ENCODE assay signal across 11 cellular contexts in genomic region chr2:105747254-105747909, GRCh38. TPM values are rescaled to one million over a fixed set of nuclear protein-coding genes. Genes with fewer than 3 reads are reported as not detected.
A peak's percentile ranks its signal among the peaks of the same experiment; 100 is the strongest.
DNase-seq lines count a peak whose midpoint lies in the region; ATAC-seq and TF ChIP-seq lines count a peak whose summit lies in the region.
"Had no signal": no experiment of that assay in that cellular context is flagged by ENCODE, and none has a peak within 500 bp of the region (broad histone marks: within the 10 kb centered on the region; RNA-seq: fewer than 3 reads in every experiment).

No MANE protein-coding gene starts in this region.

- H3K27me3 Mint-ChIP-seq in activated naive CD4-positive, alpha-beta T cell treated with anti-CD3 and anti-CD28 coated beads, Interleukin-2, amount 50 U/mL, for 24 hours = no peaks in the 10 kb centered on the region
- H3K27me3 Mint-ChIP-seq in mesothelial cell of epicardium (ENCODE audit: low read depth) = no peaks in the 10 kb centered on the region

- H3K27me3 ChIP-seq in body of pancreas (no peaks in the 10 kb centered on the region), thoracic aorta (replicated peaks; ENCODE audit: insufficient read depth) (no peaks in the 10 kb centered on the region), tibial nerve (no peaks in the 10 kb centered on the region)

- peak overlapping the region; percentile 100 for H3K27ac Mint-ChIP-seq in activated naive CD4-positive, alpha-beta T cell treated with anti-CD3 and anti-CD28 coated beads, Interleukin-2, amount 50 U/mL, for 24 hours
- H3K27ac Mint-ChIP-seq in mesothelial cell of epicardium = peak overlapping the region; percentile 78

- H3K9me3 Mint-ChIP-seq in activated naive CD4-positive, alpha-beta T cell treated with anti-CD3 and anti-CD28 coated beads, Interleukin-2, amount 50 U/mL, for 24 hours = no peaks in the 10 kb centered on the region
- H3K9me3 Mint-ChIP-seq in mesothelial cell of epicardium = no peaks in the 10 kb centered on the region

- H3K36me3 Mint-ChIP-seq in activated naive CD4-positive, alpha-beta T cell treated with anti-CD3 and anti-CD28 coated beads, Interleukin-2, amount 50 U/mL, for 24 hours = peaks cover 23% of the 10 kb centered on the region
- H3K36me3 Mint-ChIP-seq in mesothelial cell of epicardium = peaks cover 8% of the 10 kb centered on the region

- no peak overlapping the region for H3K4me3 ChIP-seq in body of pancreas
- peak overlapping the region; percentile 15 for H3K4me3 ChIP-seq in thoracic aorta
- peak overlapping the region in 1 of 4 donors; percentile 83 for H3K4me3 ChIP-seq in tibial nerve
- H3K4me3 ChIP-seq: HAP-1 had no signal

- peak overlapping the region; percentile 94 for H3K4me3 Mint-ChIP-seq in activated naive CD4-positive, alpha-beta T cell treated with anti-CD3 and anti-CD28 coated beads, Interleukin-2, amount 50 U/mL, for 24 hours
- H3K4me3 Mint-ChIP-seq in mesothelial cell of epicardium = peak overlapping the region; percentile 79

- intact Hi-C loops in body of pancreas (cut with DNase I) = no loop called here

- no peak for ATAC-seq in body of pancreas
- no peak for ATAC-seq in thoracic aorta (ENCODE audit: insufficient number of reproducible peaks, low FRiP score, low read depth)
- ATAC-seq in GM21526 (IDR thresholded peaks at IDR 0.05; ENCODE audit: low FRiP score, unreplicated experiment) = no peak

- H3K4me1 ChIP-seq in body of pancreas (peaks cover 53% of the 10 kb centered on the region), thoracic aorta (ENCODE audit: control insufficient read depth in 1 of 2, low read depth in 2 of 2) (peaks cover 16 to 38% of the 10 kb centered on the region in 2 donors), tibial nerve (peaks cover 0 to 43% (median 22%) of the 10 kb centered on the region in 4 donors)

- 71 to 73% methylated on average over 13 of the region's 13 CpGs for WGBS in body of pancreas, 2 donors
- WGBS in tibial nerve, 2 donors = 72 to 81% methylated on average over 13 of the region's 13 CpGs

- no peak for TF ChIP-seq POLR2A in body of pancreas (IDR thresholded peaks at IDR 0.05)
- no peak for TF ChIP-seq POLR2A in tibial nerve (IDR thresholded peaks at IDR 0.05)

- no peaks in the 10 kb centered on the region for H3K36me3 ChIP-seq in body of pancreas (replicated peaks in 1 of 2; ENCODE audit: insufficient read depth in 1 of 2, low read depth in 2 of 2)
- no peaks in the 10 kb centered on the region for H3K36me3 ChIP-seq in thoracic aorta
- no peaks in the 10 kb centered on the region for H3K36me3 ChIP-seq in tibial nerve
- H3K36me3 ChIP-seq: HAP-1 had no signal

- TF ChIP-seq CTCF in body of pancreas (IDR thresholded peaks at IDR 0.05) (no peak), mesothelial cell of epicardium (IDR thresholded peaks at IDR 0.05; ENCODE audit: unreplicated experiment) (no peak), thoracic aorta (IDR thresholded peaks at IDR 0.05) (no peak), tibial nerve (IDR thresholded peaks at IDR 0.05) (no peak)

- peak overlapping the region in 3 of 4 donors; percentile 88 to 96 (median 94) for H3K27ac ChIP-seq in body of pancreas
- no peak overlapping the region for H3K27ac ChIP-seq in thoracic aorta
- peak overlapping the region in 1 of 4 donors; percentile 2 for H3K27ac ChIP-seq in tibial nerve

- no peak for DNase-seq in activated naive CD4-positive, alpha-beta T cell (lab: John Stamatoyannopoulos, UW)
- no peak for DNase-seq in body of pancreas
- DNase-seq in mesothelial cell of epicardium (ENCODE audit: low spot score in 2 of 2, unreplicated experiment in 2 of 2) = peak in 1 of 2 experiments; percentile 7
- DNase-seq in thoracic aorta (ENCODE audit: low spot score) = no peak
- no peak for DNase-seq in tibial nerve (ENCODE audit: low spot score in 2 of 2)
- DNase-seq in AG20443 (ENCODE audit: low spot score) = no peak
- DNase-seq: kidney glomerular epithelial cell, NCI-H2029 treated with DMSO at 0.1 percent for 48 hours had no signal

- H3K9me3 ChIP-seq in body of pancreas = no peaks in the 10 kb centered on the region
- no peaks in the 10 kb centered on the region for H3K9me3 ChIP-seq in thoracic aorta
- H3K9me3 ChIP-seq in tibial nerve = no peaks in the 10 kb centered on the region
- H3K9me3 ChIP-seq: HAP-1 had no signal

- TF ChIP-seq EP300 in tibial nerve (IDR thresholded peaks at IDR 0.05) = no peak

- peaks cover 74% of the 10 kb centered on the region for H3K4me1 Mint-ChIP-seq in activated naive CD4-positive, alpha-beta T cell treated with anti-CD3 and anti-CD28 coated beads, Interleukin-2, amount 50 U/mL, for 24 hours
- peaks cover 36% of the 10 kb centered on the region for H3K4me1 Mint-ChIP-seq in mesothelial cell of epicardium

RNA-seq across cellular contexts. Expression of gene NCK2, which starts 2.7 kb away (rescaled TPM):
- total RNA-seq in body of pancreas (10 to 100 TPM; 36.6 to 42.8 TPM), mesothelial cell of epicardium (57.5 to 59.5 TPM (median 58.9 TPM) in 3 replicates), thoracic aorta (10 to 100 TPM; 41.0 to 50.0 TPM), tibial nerve (10 to 100 TPM; 22.6 to 35.9 (median 28.1) TPM)

Comparison
In these comparisons a context has a peak if more than half of its experiments do, and no peak if none do; other contexts are left out.
1. H3K27ac ChIP-seq: peak in body of pancreas (3 of 4); none in thoracic aorta (0 of 2).